ENCODE assay signal across 11 cellular contexts in the genomic region with DNA sequence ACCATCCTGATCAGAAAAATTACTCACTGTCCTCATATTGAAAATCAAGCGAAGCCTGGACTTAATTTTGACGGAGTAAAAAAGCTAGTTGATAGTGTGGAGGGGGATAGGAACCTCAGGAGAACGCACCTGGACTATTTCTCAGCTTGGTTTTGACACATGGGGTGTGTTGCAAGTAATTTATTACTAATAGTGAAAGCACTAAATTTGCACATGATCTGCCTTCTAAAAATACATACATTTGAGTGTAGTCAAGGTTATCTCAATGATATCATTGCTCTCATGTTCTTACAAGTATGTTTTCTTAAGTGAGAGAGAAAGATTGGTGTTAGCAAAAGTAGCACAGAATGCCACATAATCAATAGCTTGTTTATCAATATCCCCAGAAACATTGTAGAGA. TPM values are rescaled to one million over a fixed set of nuclear protein-coding genes. Genes with fewer than 3 reads are reported as not detected.
DNase-seq lines count a peak whose midpoint lies in the region; ATAC-seq lines count a peak whose summit lies in the region.
"Had no signal": no experiment of that assay in that cellular context is flagged by ENCODE, and none has a peak within 500 bp of the region (broad histone marks: within the 10 kb centered on the region; RNA-seq: fewer than 3 reads in every experiment).

No MANE protein-coding gene starts in this region.

- no peak for DNase-seq in stimulated activated CD8-positive, alpha-beta memory T cell treated with anti-CD3 and anti-CD28 coated beads, Interleukin-4, amount 100 ng/mL, for 48 hours
- DNase-seq in SW 1271 (lab: John Stamatoyannopoulos, UW) (no peak), posterior vena cava (ENCODE audit: low spot score) (no peak), NCI-H446 (lab: John Stamatoyannopoulos, UW) (no peak)
- DNase-seq: adrenal gland, nucleus accumbens had no signal

- ATAC-seq in GM19023 (IDR thresholded peaks at IDR 0.05; ENCODE audit: unreplicated experiment) (peak; percentile 68), GM21717 (IDR thresholded peaks at IDR 0.05; ENCODE audit: unreplicated experiment) (peak; percentile 85), HG03108 (IDR thresholded peaks at IDR 0.05; ENCODE audit: unreplicated experiment) (peak; percentile 83)

- intact Hi-C loops in posterior vena cava (cut with DNase I): no loop called here

RNA-seq across cellular contexts. Expression of a gene that starts 29.5 kb away (rescaled TPM):
- total RNA-seq in posterior vena cava: under 1 TPM; 0.09 to 0.14 TPM

RNA-seq across cellular contexts. Expression of a gene that starts 35.3 kb away (rescaled TPM):
- under 1 TPM in 1 of 2 donors, not detected in 1; 0.14 TPM for total RNA-seq in posterior vena cava

RNA-seq across cellular contexts. Expression of a gene that starts 49.6 kb away (rescaled TPM):
- under 1 TPM; 0.19 to 0.28 TPM for total RNA-seq in posterior vena cava
- total RNA-seq: dermis microvascular lymphatic vessel endothelial cell, glomerular endothelial cell had no signal
